Comparison of ENCODE assay signal across 1 cellular context in the genomic region with DNA sequence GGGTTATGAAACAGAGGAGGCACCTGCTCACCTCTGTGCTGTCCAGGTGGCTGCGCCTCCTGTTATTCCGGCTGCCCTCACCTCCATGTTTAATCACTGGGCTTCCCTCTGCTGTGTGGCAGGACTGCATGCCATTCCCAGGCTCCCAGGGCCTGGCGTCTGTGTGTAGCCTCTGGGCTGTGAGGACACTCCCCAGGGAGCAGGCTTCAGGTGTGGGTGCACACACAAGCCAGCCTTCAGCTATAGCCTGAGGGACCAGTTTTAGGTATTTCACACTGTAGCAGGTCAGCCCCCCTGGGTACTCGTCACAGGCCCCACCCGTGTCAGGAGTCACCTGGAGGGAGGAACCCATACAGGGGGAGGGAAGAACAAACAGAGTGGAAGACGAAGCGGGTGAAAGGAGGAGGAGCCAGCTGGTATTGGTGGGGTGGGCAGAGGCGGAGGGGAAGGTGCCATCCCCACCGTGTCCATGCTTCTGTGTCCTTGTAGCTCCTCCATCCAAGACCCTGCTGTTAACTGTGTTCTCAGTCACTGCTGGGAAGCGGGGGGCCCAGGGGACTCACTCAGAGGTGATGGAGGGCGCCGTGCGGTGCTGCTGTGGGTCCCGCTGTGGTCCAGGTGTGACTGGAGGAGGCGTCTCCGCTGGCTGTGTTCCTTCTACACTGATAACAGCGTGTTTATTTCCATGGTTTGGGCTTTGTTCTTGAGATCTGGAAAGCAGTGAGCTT.
TF ChIP-seq lines count a peak whose summit lies in the region.

No MANE protein-coding gene starts in this region.

TF ChIP-seq in SK-N-SH, 30 proteins besides CTCF, POLR2A, EP300 and RAD21 (continued from another document):
- TF ChIP-seq, protein P1, sequence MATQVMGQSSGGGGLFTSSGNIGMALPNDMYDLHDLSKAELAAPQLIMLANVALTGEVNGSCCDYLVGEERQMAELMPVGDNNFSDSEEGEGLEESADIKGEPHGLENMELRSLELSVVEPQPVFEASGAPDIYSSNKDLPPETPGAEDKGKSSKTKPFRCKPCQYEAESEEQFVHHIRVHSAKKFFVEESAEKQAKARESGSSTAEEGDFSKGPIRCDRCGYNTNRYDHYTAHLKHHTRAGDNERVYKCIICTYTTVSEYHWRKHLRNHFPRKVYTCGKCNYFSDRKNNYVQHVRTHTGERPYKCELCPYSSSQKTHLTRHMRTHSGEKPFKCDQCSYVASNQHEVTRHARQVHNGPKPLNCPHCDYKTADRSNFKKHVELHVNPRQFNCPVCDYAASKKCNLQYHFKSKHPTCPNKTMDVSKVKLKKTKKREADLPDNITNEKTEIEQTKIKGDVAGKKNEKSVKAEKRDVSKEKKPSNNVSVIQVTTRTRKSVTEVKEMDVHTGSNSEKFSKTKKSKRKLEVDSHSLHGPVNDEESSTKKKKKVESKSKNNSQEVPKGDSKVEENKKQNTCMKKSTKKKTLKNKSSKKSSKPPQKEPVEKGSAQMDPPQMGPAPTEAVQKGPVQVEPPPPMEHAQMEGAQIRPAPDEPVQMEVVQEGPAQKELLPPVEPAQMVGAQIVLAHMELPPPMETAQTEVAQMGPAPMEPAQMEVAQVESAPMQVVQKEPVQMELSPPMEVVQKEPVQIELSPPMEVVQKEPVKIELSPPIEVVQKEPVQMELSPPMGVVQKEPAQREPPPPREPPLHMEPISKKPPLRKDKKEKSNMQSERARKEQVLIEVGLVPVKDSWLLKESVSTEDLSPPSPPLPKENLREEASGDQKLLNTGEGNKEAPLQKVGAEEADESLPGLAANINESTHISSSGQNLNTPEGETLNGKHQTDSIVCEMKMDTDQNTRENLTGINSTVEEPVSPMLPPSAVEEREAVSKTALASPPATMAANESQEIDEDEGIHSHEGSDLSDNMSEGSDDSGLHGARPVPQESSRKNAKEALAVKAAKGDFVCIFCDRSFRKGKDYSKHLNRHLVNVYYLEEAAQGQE (IDR thresholded peaks at IDR 0.05; ENCODE audit: low read depth, low read length) = no peak
